ENCODE assay signal across 1 cellular context in genomic region chr19:10420444-10421239, GRCh38.
A peak's percentile ranks its signal among the peaks of the same experiment; 100 is the strongest.
TF ChIP-seq lines count a peak whose summit lies in the region.

TSS of gene PDE4A (plus strand) at chr19:10420538. CDS start at chr19:10420765, 227 bp downstream.

TF ChIP-seq in HEK293, 187 proteins besides CTCF, POLR2A, EP300 and RAD21 (continued from another document):
- TF ChIP-seq ZNF211 (tag by site-specific recombination; IDR thresholded peaks at IDR 0.05; ENCODE audit: low read depth) (no peak), YY1 (tag by site-specific recombination; IDR thresholded peaks at IDR 0.05) (peak; percentile 54), KLF10 (tag by site-specific recombination; IDR thresholded peaks at IDR 0.05) (0 out of 2 replicates have a peak, but pooled peaks have one; percentile 31), ZNF433 (tag by site-specific recombination; IDR thresholded peaks at IDR 0.05; ENCODE audit: low read depth) (no peak), ZNF626 (tag by site-specific recombination; IDR thresholded peaks at IDR 0.05) (no peak), ZNF37A (tag by site-specific recombination; IDR thresholded peaks at IDR 0.05) (peak; percentile 5; the same call in 1 of the 2 replicates), ZNF518A (tag by site-specific recombination; conservative IDR thresholded peaks at IDR 0.05; ENCODE audit: low read depth) (no peak), ZNF274 (IDR thresholded peaks at IDR 0.05; ENCODE audit: low read length) (no peak), ZNF274 (tag by site-specific recombination; IDR thresholded peaks at IDR 0.05; ENCODE audit: borderline replicate concordance) (no peak), SCRT2 (tag by site-specific recombination; IDR thresholded peaks at IDR 0.05) (peak; percentile 93), GLIS2 (tag by site-specific recombination; IDR thresholded peaks at IDR 0.05) (peak; percentile 86), ZBTB20 (tag by site-specific recombination; IDR thresholded peaks at IDR 0.05) (peak; percentile 88), ZNF776 (tag by site-specific recombination; IDR thresholded peaks at IDR 0.05; ENCODE audit: borderline replicate concordance) (no peak), ZNF670 (tag by site-specific recombination; IDR thresholded peaks at IDR 0.05; ENCODE audit: low read depth) (no peak), PBX3 (CRISPR knock-in tag; IDR thresholded peaks at IDR 0.05) (no peak), ZNF692 (tag by site-specific recombination; IDR thresholded peaks at IDR 0.05) (peak; percentile 58), ZNF654 (tag by site-specific recombination; IDR thresholded peaks at IDR 0.05; ENCODE audit: low read depth) (no peak), ZNF335 (tag by site-specific recombination; conservative IDR thresholded peaks at IDR 0.05) (peak; percentile 64), MEIS1 (CRISPR knock-in tag; IDR thresholded peaks at IDR 0.05; ENCODE audit: borderline replicate concordance) (no peak), ZNF138 (tag by site-specific recombination; IDR thresholded peaks at IDR 0.05; ENCODE audit: borderline replicate concordance) (no peak), ZNF341 (tag by site-specific recombination; IDR thresholded peaks at IDR 0.05; ENCODE audit: low read depth) (peak; percentile 73), ZNF140 (tag by site-specific recombination; IDR thresholded peaks at IDR 0.05) (no peak), ZNF202 (tag by site-specific recombination; IDR thresholded peaks at IDR 0.05; ENCODE audit: borderline replicate concordance) (no peak), ZNF394 (tag by site-specific recombination; IDR thresholded peaks at IDR 0.05; ENCODE audit: borderline replicate concordance) (peak; percentile 47), ZNF701 (tag by site-specific recombination; IDR thresholded peaks at IDR 0.05) (no peak), ZEB2 (tag by site-specific recombination; IDR thresholded peaks at IDR 0.05) (peak; percentile 85), OSR2 (tag by site-specific recombination; IDR thresholded peaks at IDR 0.05) (peak; percentile 74), ZNF350 (tag by site-specific recombination; IDR thresholded peaks at IDR 0.05) (no peak), SP3 (tag by site-specific recombination; IDR thresholded peaks at IDR 0.05) (peak; percentile 21; the same call in 1 of the 2 replicates), ZNF26 (tag by site-specific recombination; IDR thresholded peaks at IDR 0.05) (no peak), ZNF221 (tag by site-specific recombination; IDR thresholded peaks at IDR 0.05; ENCODE audit: borderline replicate concordance) (no peak), ZNF2 (tag by site-specific recombination; IDR thresholded peaks at IDR 0.05) (0 out of 2 replicates have a peak, but pooled peaks have one; percentile 43), KLF9 (tag by site-specific recombination; IDR thresholded peaks at IDR 0.05; ENCODE audit: low read depth) (peak; percentile 21; the same call in 1 of the 2 replicates), AEBP2 (tag by site-specific recombination; IDR thresholded peaks at IDR 0.05; ENCODE audit: borderline replicate concordance) (no peak), ATF2 (tag by site-specific recombination; IDR thresholded peaks at IDR 0.05; ENCODE audit: low read depth) (no peak), SP7 (tag by site-specific recombination; IDR thresholded peaks at IDR 0.05) (peak; percentile 66), ZBTB49 (tag by site-specific recombination; IDR thresholded peaks at IDR 0.05; ENCODE audit: low read depth) (no peak), KLF1 (tag by site-specific recombination; IDR thresholded peaks at IDR 0.05) (peak; percentile 60), ZNF792 (tag by site-specific recombination; IDR thresholded peaks at IDR 0.05) (no peak), ZNF530 (tag by site-specific recombination; IDR thresholded peaks at IDR 0.05; ENCODE audit: low read depth) (0 out of 2 replicates have a peak, but pooled peaks have one; percentile 18), ZNF473 (tag by site-specific recombination; IDR thresholded peaks at IDR 0.05) (no peak), ZNF529 (tag by site-specific recombination; IDR thresholded peaks at IDR 0.05; ENCODE audit: insufficient replicate concordance) (no peak), ZBTB17 (tag by site-specific recombination; IDR thresholded peaks at IDR 0.05) (peak; percentile 52; the same call in 1 of the 2 replicates), ZNF843 (tag by site-specific recombination; IDR thresholded peaks at IDR 0.05) (no peak), ZNF830 (tag by site-specific recombination; IDR thresholded peaks at IDR 0.05; ENCODE audit: low read depth) (no peak), ZNF639 (tag by site-specific recombination; IDR thresholded peaks at IDR 0.05) (no peak), ZNF660 (tag by site-specific recombination; IDR thresholded peaks at IDR 0.05) (0 out of 2 replicates have a peak, but pooled peaks have one; percentile 8), ZNF169 (tag by site-specific recombination; IDR thresholded peaks at IDR 0.05) (no peak)
